ENCODE assay signal across 18 cellular contexts in the genomic region with DNA sequence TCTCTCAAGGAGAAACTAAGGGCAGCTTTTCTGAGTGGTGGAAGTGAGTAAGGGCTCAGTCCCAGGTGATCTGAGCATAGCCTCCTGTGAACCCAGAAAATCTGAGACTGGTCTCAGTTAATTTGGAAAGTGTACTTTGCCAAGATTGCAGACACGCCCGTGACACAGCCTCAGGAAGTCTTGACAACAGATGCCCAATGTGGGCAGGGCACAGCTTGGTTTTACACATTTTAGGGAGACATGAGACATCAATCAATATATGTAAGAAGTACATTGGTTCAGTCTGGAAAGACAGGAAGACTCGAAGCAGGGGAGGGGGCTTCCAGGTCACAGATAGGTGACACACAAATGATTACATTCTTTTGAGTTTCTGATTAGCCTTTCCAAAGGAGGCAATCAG. TPM values are rescaled to one million over a fixed set of nuclear protein-coding genes. Genes with fewer than 3 reads are reported as not detected.
DNase-seq lines count a peak whose midpoint lies in the region; ATAC-seq and TF ChIP-seq lines count a peak whose summit lies in the region.
"Had no signal": no experiment of that assay in that cellular context is flagged by ENCODE, and none has a peak within 500 bp of the region (broad histone marks: within the 10 kb centered on the region; RNA-seq: fewer than 3 reads in every experiment).

No MANE protein-coding gene starts in this region.

- peaks cover 12% of the 10 kb centered on the region for H3K4me1 Mint-ChIP-seq in activated T-cell treated with anti-CD3 and anti-CD28 coated beads, Interleukin-2, amount 50 U/mL, for 72 hours (ENCODE audit: low read depth)
- peaks cover 53% of the 10 kb centered on the region for H3K4me1 Mint-ChIP-seq in activated CD8-positive, alpha-beta T cell treated with anti-CD3 and anti-CD28 coated beads, Interleukin-2, amount 10 ng/mL, durations not matched to agents 7 days and 5 days (ENCODE audit: low read depth)
- H3K4me1 Mint-ChIP-seq in stimulated activated effector memory CD8-positive, alpha-beta T cell treated with anti-CD3 and anti-CD28 coated beads, Interleukin-12 subunit alpha, Interleukin-12 subunit beta, amount 100 ng/mL, for 72 hours: peaks cover 12% of the 10 kb centered on the region

- no peak for DNase-seq in activated T-cell treated with anti-CD3 and anti-CD28 coated beads, Interleukin-2, amount 50 U/mL, for 72 hours
- no peak for DNase-seq in activated T-cell treated with anti-CD3 and anti-CD28 coated beads, Interleukin-2, amount 50 U/mL, for 1 hour
- DNase-seq in activated CD8-positive, alpha-beta T cell treated with anti-CD3 and anti-CD28 coated beads, Interleukin-2, amount 10 ng/mL, durations not matched to agents 7 days and 5 days: no peak
- no peak for DNase-seq in stimulated activated effector memory CD8-positive, alpha-beta T cell treated with anti-CD3 and anti-CD28 coated beads, Interleukin-12 subunit alpha, Interleukin-12 subunit beta, amount 100 ng/mL, for 72 hours (ENCODE audit: low spot score in 2 of 2)
- DNase-seq in NCI-H2227 (lab: John Stamatoyannopoulos, UW; ENCODE audit: unreplicated experiment) (no peak), right atrium auricular region (ENCODE audit: low spot score) (no peak)
- DNase-seq: CD8-positive, alpha-beta memory T cell; DMS79 treated with DMSO at 0.1 percent for 48 hours; H7; HFFc6; NCI-H1105 treated with DMSO at 0.1 percent for 48 hours; NCI-H1694; NCI-H2081 treated with DMSO at 0.1 percent for 48 hours; NCI-H748 treated with DMSO at 0.1 percent for 48 hours; SHP77 had no signal

- no peak overlapping the region for H3K4me3 ChIP-seq in right atrium auricular region
- H3K4me3 ChIP-seq: A549, BLaER1 had no signal

- no peak for TF ChIP-seq CTCF in right atrium auricular region (IDR thresholded peaks at IDR 0.05)

- POLR2A ChIA-PET in activated CD8-positive, alpha-beta T cell treated with anti-CD3 and anti-CD28 coated beads, Interleukin-2, amount 10 ng/mL, durations not matched to agents 7 days and 5 days (lab: Charles Lee): interaction anchor here (0.6 to 1.9 kb wide), 4 partner anchors 9 to 29 kb away, joined by 3 to 10 read pairs (median 4); a partner anchor contains a TSS

- CTCF ChIA-PET in activated CD8-positive, alpha-beta T cell treated with anti-CD3 and anti-CD28 coated beads, Interleukin-2, amount 10 ng/mL, durations not matched to agents 7 days and 5 days (lab: Charles Lee): interaction anchor here (1.0 to 3.3 kb wide), 6 partner anchors 10 to 173 kb away, joined by 3 to 71 read pairs (median 6); a partner anchor contains a TSS

- no peaks in the 10 kb centered on the region for H3K27me3 ChIP-seq in right atrium auricular region
- H3K27me3 ChIP-seq: BLaER1 had no signal

- peaks cover 6% of the 10 kb centered on the region for H3K27me3 Mint-ChIP-seq in activated T-cell treated with anti-CD3 and anti-CD28 coated beads, Interleukin-2, amount 50 U/mL, for 72 hours (ENCODE audit: low read depth)
- peaks cover 18% of the 10 kb centered on the region for H3K27me3 Mint-ChIP-seq in activated CD8-positive, alpha-beta T cell treated with anti-CD3 and anti-CD28 coated beads, Interleukin-2, amount 10 ng/mL, durations not matched to agents 7 days and 5 days (ENCODE audit: low read depth)

- H3K36me3 Mint-ChIP-seq in activated T-cell treated with anti-CD3 and anti-CD28 coated beads, Interleukin-2, amount 50 U/mL, for 72 hours (ENCODE audit: insufficient read depth in 2 of 2): no peaks in the 10 kb centered on the region
- peaks cover 10% of the 10 kb centered on the region for H3K36me3 Mint-ChIP-seq in activated CD8-positive, alpha-beta T cell treated with anti-CD3 and anti-CD28 coated beads, Interleukin-2, amount 10 ng/mL, durations not matched to agents 7 days and 5 days (ENCODE audit: low read depth)
- no peaks in the 10 kb centered on the region for H3K36me3 Mint-ChIP-seq in stimulated activated effector memory CD8-positive, alpha-beta T cell treated with anti-CD3 and anti-CD28 coated beads, Interleukin-12 subunit alpha, Interleukin-12 subunit beta, amount 100 ng/mL, for 72 hours
- H3K36me3 Mint-ChIP-seq: CD8-positive, alpha-beta memory T cell had no signal

- peak overlapping the region; percentile 63 for H3K27ac ChIP-seq in KOPT-K1 (ENCODE audit: low read depth, low read length, poor library complexity, severe bottlenecking)
- H3K27ac ChIP-seq in right atrium auricular region: no peak overlapping the region
- H3K27ac ChIP-seq: A549, BLaER1 had no signal

- no peaks in the 10 kb centered on the region for H3K9me3 Mint-ChIP-seq in activated T-cell treated with anti-CD3 and anti-CD28 coated beads, Interleukin-2, amount 50 U/mL, for 72 hours
- H3K9me3 Mint-ChIP-seq in activated CD8-positive, alpha-beta T cell treated with anti-CD3 and anti-CD28 coated beads, Interleukin-2, amount 10 ng/mL, durations not matched to agents 7 days and 5 days (ENCODE audit: insufficient read depth): no peaks in the 10 kb centered on the region
- H3K9me3 Mint-ChIP-seq in stimulated activated effector memory CD8-positive, alpha-beta T cell treated with anti-CD3 and anti-CD28 coated beads, Interleukin-12 subunit alpha, Interleukin-12 subunit beta, amount 100 ng/mL, for 72 hours: no peaks in the 10 kb centered on the region
- H3K9me3 Mint-ChIP-seq: CD8-positive, alpha-beta memory T cell; HFFc6 had no signal

- no peak for ATAC-seq in activated T-cell treated with anti-CD3 and anti-CD28 coated beads, Interleukin-2, amount 50 U/mL, for 72 hours (replicated peaks in 1 of 2)
- no peak for ATAC-seq in activated CD8-positive, alpha-beta T cell treated with anti-CD3 and anti-CD28 coated beads, Interleukin-2, amount 10 ng/mL, durations not matched to agents 7 days and 5 days
- ATAC-seq in stimulated activated effector memory CD8-positive, alpha-beta T cell treated with anti-CD3 and anti-CD28 coated beads, Interleukin-12 subunit alpha, Interleukin-12 subunit beta, amount 100 ng/mL, for 72 hours: no peak

- no peaks in the 10 kb centered on the region for H3K9me3 ChIP-seq in KOPT-K1 (ENCODE audit: insufficient read depth, low read length, poor library complexity, severe bottlenecking)
- H3K9me3 ChIP-seq in right atrium auricular region: no peaks in the 10 kb centered on the region
- H3K9me3 ChIP-seq: A549, BLaER1 had no signal

- H3K4me1 ChIP-seq in right atrium auricular region: peaks cover 0 to 6% of the 10 kb centered on the region in 2 donors
- H3K4me1 ChIP-seq: A549, BLaER1 had no signal

- no peaks in the 10 kb centered on the region for H3K36me3 ChIP-seq in KOPT-K1 (ENCODE audit: insufficient read depth, low read length)
- no peaks in the 10 kb centered on the region for H3K36me3 ChIP-seq in right atrium auricular region
- H3K36me3 ChIP-seq: BLaER1 had no signal

- peak overlapping the region; percentile 3 to 60 for H3K4me3 Mint-ChIP-seq in activated T-cell treated with anti-CD3 and anti-CD28 coated beads, Interleukin-2, amount 50 U/mL, for 72 hours
- H3K4me3 Mint-ChIP-seq in activated CD8-positive, alpha-beta T cell treated with anti-CD3 and anti-CD28 coated beads, Interleukin-2, amount 10 ng/mL, durations not matched to agents 7 days and 5 days: peak overlapping the region; percentile 74
- H3K4me3 Mint-ChIP-seq in stimulated activated effector memory CD8-positive, alpha-beta T cell treated with anti-CD3 and anti-CD28 coated beads, Interleukin-12 subunit alpha, Interleukin-12 subunit beta, amount 100 ng/mL, for 72 hours: peak overlapping the region; percentile 49
- H3K4me3 Mint-ChIP-seq: HFFc6 had no signal

- H3K27ac Mint-ChIP-seq in activated T-cell treated with anti-CD3 and anti-CD28 coated beads, Interleukin-2, amount 50 U/mL, for 72 hours: peak overlapping the region; percentile 39
- H3K27ac Mint-ChIP-seq in activated CD8-positive, alpha-beta T cell treated with anti-CD3 and anti-CD28 coated beads, Interleukin-2, amount 10 ng/mL, durations not matched to agents 7 days and 5 days: peak overlapping the region; percentile 98
- peak overlapping the region; percentile 65 for H3K27ac Mint-ChIP-seq in stimulated activated effector memory CD8-positive, alpha-beta T cell treated with anti-CD3 and anti-CD28 coated beads, Interleukin-12 subunit alpha, Interleukin-12 subunit beta, amount 100 ng/mL, for 72 hours
- H3K27ac Mint-ChIP-seq: HFFc6 had no signal

RNA-seq across cellular contexts. Expression of a gene that starts 13.5 kb away (rescaled TPM):
- 10 to 100 TPM; 20.2 to 23.8 TPM for total RNA-seq in activated T-cell treated with anti-CD3 and anti-CD28 coated beads, Interleukin-2, amount 50 U/mL, for 72 hours
- total RNA-seq in activated CD8-positive, alpha-beta T cell treated with anti-CD3 and anti-CD28 coated beads, Interleukin-2, amount 10 ng/mL, durations not matched to agents 7 days and 5 days: 10 to 100 TPM; 24.4 to 28.1 TPM
- 10 to 100 TPM; 43.0 to 62.9 TPM for total RNA-seq in right atrium auricular region

RNA-seq across cellular contexts. Expression of a gene that starts 28.8 kb away (rescaled TPM):
- 10 to 100 TPM; 12.0 to 15.1 TPM for total RNA-seq in activated T-cell treated with anti-CD3 and anti-CD28 coated beads, Interleukin-2, amount 50 U/mL, for 72 hours
- total RNA-seq in activated CD8-positive, alpha-beta T cell treated with anti-CD3 and anti-CD28 coated beads, Interleukin-2, amount 10 ng/mL, durations not matched to agents 7 days and 5 days: 10 to 100 TPM; 21.8 to 23.5 TPM
- total RNA-seq in right atrium auricular region: 10 to 100 TPM in 1 of 2 donors, 1 to 10 TPM in 1; 5.2 to 11.6 TPM

RNA-seq across cellular contexts. Expression of a gene that starts 51.7 kb away (rescaled TPM):
- total RNA-seq in activated T-cell treated with anti-CD3 and anti-CD28 coated beads, Interleukin-2, amount 50 U/mL, for 72 hours: under 1 TPM; 0.50 to 0.69 TPM
- 1 to 10 TPM in 1 of 2 experiments, under 1 TPM in 1; 0.95 to 1.3 TPM for total RNA-seq in activated CD8-positive, alpha-beta T cell treated with anti-CD3 and anti-CD28 coated beads, Interleukin-2, amount 10 ng/mL, durations not matched to agents 7 days and 5 days
- total RNA-seq in right atrium auricular region: 1 to 10 TPM; 7.3 to 8.9 TPM

Comparison
In these comparisons a context has a peak if more than half of its experiments do, and no peak if none do; other contexts are left out.
1. H3K27ac Mint-ChIP-seq: peak in every context shown above with its lines; median percentile 98 in activated CD8-positive, alpha-beta T cell treated with anti-CD3 and anti-CD28 coated beads, Interleukin-2, amount 10 ng/mL, durations not matched to agents 7 days and 5 days; 65 in stimulated activated effector memory CD8-positive, alpha-beta T cell treated with anti-CD3 and anti-CD28 coated beads, Interleukin-12 subunit alpha, Interleukin-12 subunit beta, amount 100 ng/mL, for 72 hours; 39 in activated T-cell treated with anti-CD3 and anti-CD28 coated beads, Interleukin-2, amount 50 U/mL, for 72 hours.